In the genomic region with DNA sequence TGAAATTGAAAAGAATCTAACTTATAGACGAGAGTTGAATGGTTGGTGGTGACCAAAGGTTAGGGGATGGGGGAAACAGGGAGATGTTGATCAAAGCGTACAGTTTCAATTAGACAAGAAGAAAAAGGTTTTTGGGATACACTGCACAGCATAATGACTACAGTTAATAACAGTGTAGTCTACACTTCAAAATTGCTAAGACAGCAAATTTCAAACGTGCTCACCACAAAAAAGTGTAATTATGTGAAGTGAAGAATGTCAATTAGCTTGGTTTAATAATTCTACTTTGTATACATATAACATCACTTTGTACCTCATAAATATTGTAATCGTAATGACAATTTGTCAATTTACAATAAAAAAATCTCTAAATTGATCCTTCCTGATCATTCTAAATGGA, we compare ENCODE assay signal across 9 cellular contexts.
"Had no signal": no experiment of that assay in that cellular context is flagged by ENCODE, and none has a peak within 500 bp of the region (broad histone marks: within the 10 kb centered on the region; RNA-seq: fewer than 3 reads in every experiment).

No MANE protein-coding gene starts in this region.

- H3K4me2 ChIP-seq: GM23338, KMS-11 had no signal

- FAIRE-seq: HTR-8/SVneo had no signal

- H3K9me3 Mint-ChIP-seq: GM23338, HFFc6 had no signal

- H3K4me1 ChIP-seq: HAP-1 had no signal

- H3K4me3 ChIP-seq: GM23338, HAP-1 had no signal

- DNase-seq: H7, HFFc6, Karpas-422, KBM-7 had no signal

- ATAC-seq: GM23338, HCT116 had no signal

- H3K9ac ChIP-seq: KMS-11 had no signal

- H3K36me3 ChIP-seq: HAP-1 had no signal

- H3K4me1 Mint-ChIP-seq: GM23338 had no signal

- H3K27ac ChIP-seq: KMS-11 had no signal

- H3K4me3 Mint-ChIP-seq: GM23338, HFFc6 had no signal

- H3K27ac Mint-ChIP-seq: GM23338, HFFc6 had no signal

- H2AFZ ChIP-seq: GM23338 had no signal

- H3K9me3 ChIP-seq: HAP-1 had no signal
